1 cellular context compared by ENCODE assay signal in genomic region chr11:1691027-1691877, GRCh38.
TF ChIP-seq lines count a peak whose summit lies in the region.

No MANE protein-coding gene starts in this region.

TF ChIP-seq in HepG2, 621 proteins besides CTCF, POLR2A, EP300 and RAD21 (continued from another document and continues in another):
- no peak for TF ChIP-seq ZNF562 (CRISPR knock-in tag; IDR thresholded peaks at IDR 0.05; ENCODE audit: borderline replicate concordance)
- TF ChIP-seq MXD1 (CRISPR knock-in tag; IDR thresholded peaks at IDR 0.05): no peak
- TF ChIP-seq ZNF660 (CRISPR knock-in tag; IDR thresholded peaks at IDR 0.05; ENCODE audit: borderline replicate concordance, low read depth): no peak
- peak; percentile 50; the same call in 1 of the 2 replicates for TF ChIP-seq SIX4 (CRISPR knock-in tag; IDR thresholded peaks at IDR 0.05)
- peak; percentile 76 for TF ChIP-seq SKI (IDR thresholded peaks at IDR 0.05; ENCODE audit: partially characterized antibody)
- no peak; the same call in 1 of the 2 replicates for TF ChIP-seq ZNF879 (CRISPR knock-in tag; IDR thresholded peaks at IDR 0.05)
- TF ChIP-seq FLYWCH1 (CRISPR knock-in tag; IDR thresholded peaks at IDR 0.05): no peak
- peak; percentile 100 for TF ChIP-seq ZKSCAN8 (CRISPR knock-in tag; IDR thresholded peaks at IDR 0.05; ENCODE audit: borderline replicate concordance)
- TF ChIP-seq ZBTB25 (CRISPR knock-in tag; IDR thresholded peaks at IDR 0.05): no peak; the same call in 1 of the 2 replicates
- no peak for TF ChIP-seq NFE2L1 (CRISPR knock-in tag; IDR thresholded peaks at IDR 0.05; ENCODE audit: borderline replicate concordance)
- peak; percentile 89 for TF ChIP-seq POGK (CRISPR knock-in tag; conservative IDR thresholded peaks at IDR 0.05)
- peak; percentile 54; the same call in 1 of the 2 replicates for TF ChIP-seq PHF8 (CRISPR knock-in tag; IDR thresholded peaks at IDR 0.05)
- peak; percentile 91 for TF ChIP-seq HOXD1 (CRISPR knock-in tag; IDR thresholded peaks at IDR 0.05)
- TF ChIP-seq SOX13 (IDR thresholded peaks at IDR 0.05): peak; percentile 72
- peak in 1 of 2 experiments; percentile 92; a peak in 2 of 4 replicates for TF ChIP-seq SOX13 (CRISPR knock-in tag; conservative IDR thresholded peaks at IDR 0.05 in 1 of 2, IDR thresholded peaks at IDR 0.05 in 1 of 2)
- no peak for TF ChIP-seq ZNF644 (CRISPR knock-in tag; IDR thresholded peaks at IDR 0.05; ENCODE audit: low read depth)
- no peak for TF ChIP-seq HNRNPH1 (optimal IDR thresholded peaks at IDR 0.05; ENCODE audit: low read depth, low read length)
- no peak; the same call in 1 of the 2 replicates for TF ChIP-seq PRMT3 (CRISPR knock-in tag; IDR thresholded peaks at IDR 0.05; ENCODE audit: borderline replicate concordance, low read depth)
- 0 out of 2 replicates have a peak, but pooled peaks have one; percentile 19 for TF ChIP-seq ZSCAN31 (CRISPR knock-in tag; IDR thresholded peaks at IDR 0.05; ENCODE audit: low read depth)
- no peak for TF ChIP-seq ZNF101 (CRISPR knock-in tag; IDR thresholded peaks at IDR 0.05; ENCODE audit: borderline replicate concordance, low read depth)
- TF ChIP-seq ZNF556 (CRISPR knock-in tag; IDR thresholded peaks at IDR 0.05; ENCODE audit: borderline replicate concordance): peak; percentile 68; the same call in 1 of the 2 replicates
- TF ChIP-seq HNF1A (IDR thresholded peaks at IDR 0.05; ENCODE audit: low read depth): peak; percentile 65
- peak; percentile 94 for TF ChIP-seq HNF1A (CRISPR knock-in tag; IDR thresholded peaks at IDR 0.05; ENCODE audit: borderline replicate concordance)
- TF ChIP-seq NR1H2 (CRISPR knock-in tag; IDR thresholded peaks at IDR 0.05; ENCODE audit: borderline replicate concordance, low read depth): no peak; the same call in none of the 2 replicates
- peak; percentile 85; the same call in 1 of the 2 replicates for TF ChIP-seq CHD4 (IDR thresholded peaks at IDR 0.05; ENCODE audit: borderline replicate concordance, low read length)
- TF ChIP-seq TEAD3 (CRISPR knock-in tag; optimal IDR thresholded peaks at IDR 0.05; ENCODE audit: borderline replicate concordance): peak; percentile 78
- TF ChIP-seq ZNF276 (CRISPR knock-in tag; IDR thresholded peaks at IDR 0.05; ENCODE audit: low read depth): peak; percentile 62; the same call in 1 of the 2 replicates
- peak; percentile 76; the same call in 1 of the 2 replicates for TF ChIP-seq ZBTB33 (CRISPR knock-in tag; IDR thresholded peaks at IDR 0.05)
- TF ChIP-seq ZFP1 (CRISPR knock-in tag; IDR thresholded peaks at IDR 0.05): peak; percentile 86; the same call in 1 of the 2 replicates
- no peak for TF ChIP-seq KIAA2018 (CRISPR knock-in tag; IDR thresholded peaks at IDR 0.05; ENCODE audit: borderline replicate concordance)
- TF ChIP-seq YEATS4 (CRISPR knock-in tag; IDR thresholded peaks at IDR 0.05; ENCODE audit: borderline replicate concordance): peak; percentile 78; the same call in 1 of the 2 replicates
- peak; percentile 95 for TF ChIP-seq SMAD3 (CRISPR knock-in tag; IDR thresholded peaks at IDR 0.05)
- TF ChIP-seq GLI4 (CRISPR knock-in tag; IDR thresholded peaks at IDR 0.05; ENCODE audit: borderline replicate concordance): peak; percentile 45; the same call in 1 of the 2 replicates
- TF ChIP-seq LCORL (IDR thresholded peaks at IDR 0.05): peak; percentile 86; the same call in 1 of the 2 replicates
- peak; percentile 97 for TF ChIP-seq LCORL (CRISPR knock-in tag; IDR thresholded peaks at IDR 0.05)
- TF ChIP-seq TOPORS (CRISPR knock-in tag; IDR thresholded peaks at IDR 0.05): no peak; the same call in 1 of the 2 replicates
- peak; percentile 36; the same call in 1 of the 2 replicates for TF ChIP-seq ARID2 (CRISPR knock-in tag; IDR thresholded peaks at IDR 0.05; ENCODE audit: borderline replicate concordance)
